ENCODE assay signal across 7 cellular contexts in the genomic region with DNA sequence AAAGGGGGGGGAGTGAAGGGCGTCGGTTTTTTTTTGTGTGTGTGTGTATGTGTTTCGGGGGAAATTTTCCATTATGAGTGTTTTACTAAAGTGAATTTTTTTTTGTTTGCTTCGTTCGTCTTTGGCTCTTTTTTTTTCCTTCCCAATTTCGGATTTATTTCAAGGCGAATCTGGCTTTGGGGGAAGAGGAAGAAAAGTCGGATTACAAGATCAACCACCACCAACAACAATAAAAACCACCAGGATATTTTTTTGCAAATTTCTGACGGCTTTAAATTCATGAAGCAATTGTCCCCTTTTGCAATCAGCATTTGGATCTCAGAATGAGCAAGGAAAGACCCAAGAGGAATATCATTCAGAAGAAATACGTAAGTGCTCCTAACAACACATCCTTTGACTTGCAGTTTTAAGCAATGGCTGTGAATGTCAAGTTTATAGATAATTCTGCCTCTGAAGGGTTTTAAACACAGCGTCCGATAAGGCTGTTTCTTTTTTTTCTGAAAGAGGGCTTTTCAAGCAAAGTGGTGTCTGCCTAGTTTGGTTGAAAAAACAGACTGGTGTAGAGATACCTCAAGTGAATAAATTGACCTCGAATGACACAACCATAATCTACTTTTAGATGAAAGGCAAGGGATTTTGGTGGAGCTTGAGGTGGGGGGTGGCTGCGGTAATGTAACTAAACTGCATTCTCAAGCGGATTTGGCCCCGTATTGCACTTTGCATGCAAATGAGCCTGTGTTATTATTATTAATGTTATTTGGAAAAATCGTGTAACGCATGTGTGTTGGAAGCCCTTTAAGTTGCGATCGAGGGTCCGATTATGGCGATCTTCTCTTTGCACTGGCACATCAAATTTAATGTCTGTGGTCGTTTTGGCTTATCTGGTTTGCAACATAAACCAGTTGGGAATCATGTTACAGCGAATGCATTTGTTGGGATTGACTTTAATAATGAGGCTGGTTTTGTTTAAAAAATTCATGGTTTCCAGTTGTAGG. TPM values are rescaled to one million over a fixed set of nuclear protein-coding genes. Genes with fewer than 3 reads are reported as not detected.
DNase-seq lines count a peak whose midpoint lies in the region; ATAC-seq and TF ChIP-seq lines count a peak whose summit lies in the region.

No MANE protein-coding gene starts in this region.

- no peaks in the 10 kb centered on the region for H3K36me3 Mint-ChIP-seq in chondrocyte (ENCODE audit: low read depth)

- peak; percentile 59 to 63 for DNase-seq in HAP-1 (ENCODE audit: low spot score in 2 of 2)
- no peak for DNase-seq in Panc1 (ENCODE audit: low read depth, low spot score)
- no peak for DNase-seq in chondrocyte (ENCODE audit: low spot score)
- DNase-seq in NCI-H128 (lab: John Stamatoyannopoulos, UW; ENCODE audit: unreplicated experiment) = no peak

- intact Hi-C loops in Panc1 (cut with micrococcal nuclease; ENCODE audit: unreplicated experiment) = loop anchor here (5.0 kb wide), 1 partner anchor 246 kb away; no protein-coding TSS in a partner anchor

- POLR2A ChIA-PET in Panc1 (lab: Charles Lee) = interaction anchor here (0.6 kb wide), 1 partner anchor 47 kb away, joined by 5 read pairs; no protein-coding TSS in a partner anchor

- no peak for TF ChIP-seq CTCF in Panc1 (IDR thresholded peaks at IDR 0.05)
- no peak for TF ChIP-seq CTCF in chondrocyte (IDR thresholded peaks at IDR 0.05)

- peak overlapping the region; percentile 99 for H3K27ac Mint-ChIP-seq in chondrocyte (ENCODE audit: unreplicated experiment)

- no peaks in the 10 kb centered on the region for H3K27me3 ChIP-seq in HAP-1 (ENCODE audit: low read depth)
- no peaks in the 10 kb centered on the region for H3K27me3 ChIP-seq in Panc1 (ENCODE audit: control insufficient read depth, insufficient read depth, low read length)
- H3K27me3 ChIP-seq in muscle layer of colon (ENCODE audit: control insufficient read depth in 1 of 2, insufficient read depth in 2 of 2, low read length in 2 of 2) = no peaks in the 10 kb centered on the region

- peak overlapping the region; percentile 100 for H3K4me3 Mint-ChIP-seq in chondrocyte (ENCODE audit: unreplicated experiment)

- CTCF ChIA-PET in Panc1 (lab: Charles Lee) = interaction anchor here (0.6 kb wide), 1 partner anchor 383 kb away, joined by 3 read pairs; no protein-coding TSS in a partner anchor

- ATAC-seq in Panc1 (no peak), HG02852 (IDR thresholded peaks at IDR 0.05; ENCODE audit: unreplicated experiment) (no peak), GM19023 (IDR thresholded peaks at IDR 0.05; ENCODE audit: unreplicated experiment) (no peak)

- H3K36me3 ChIP-seq in HAP-1 (replicated peaks) (no peaks in the 10 kb centered on the region), Panc1 (ENCODE audit: control insufficient read depth, insufficient read depth, low read length) (peaks cover 6% of the 10 kb centered on the region; the same call in 1 of the 2 replicates), muscle layer of colon (ENCODE audit: insufficient read depth, low read length) (no peaks in the 10 kb centered on the region)

- H3K4me1 ChIP-seq in HAP-1 (peaks cover 17% of the 10 kb centered on the region), Panc1 (ENCODE audit: control insufficient read depth, insufficient read depth, low read length) (peaks cover 18% of the 10 kb centered on the region), muscle layer of colon (ENCODE audit: insufficient read depth, low read length) (peaks cover 25% of the 10 kb centered on the region)

- TSS peak; percentile 57 for BruUV-seq in Panc1 (replicated peaks; lab: Mats Ljungman, UMichigan)

- no peaks in the 10 kb centered on the region for H3K27me3 Mint-ChIP-seq in chondrocyte (ENCODE audit: low read depth)

- in situ Hi-C loops in HAP-1 (cut with MboI; ENCODE audit: low sequenced_read_pairs) = no loop called here
- in situ Hi-C loops in Panc1 (cut with HindIII; ENCODE audit: low pct_unique_long_range_greater_than_20kb, low sequenced_read_pairs) = no loop called here

- H3K27ac ChIP-seq in Panc1 (ENCODE audit: low read length) (peak overlapping the region; percentile 66), muscle layer of colon (ENCODE audit: low read depth, low read length) (peak overlapping the region; percentile 96)

- peaks cover 28% of the 10 kb centered on the region for H3K4me1 Mint-ChIP-seq in chondrocyte (ENCODE audit: low read depth)

- H3K9me3 ChIP-seq in HAP-1 = no peaks in the 10 kb centered on the region
- no peaks in the 10 kb centered on the region for H3K9me3 ChIP-seq in Panc1 (ENCODE audit: control insufficient read depth, insufficient read depth, low read depth, low read length)
- H3K9me3 ChIP-seq in muscle layer of colon (ENCODE audit: low read length) = no peaks in the 10 kb centered on the region

- peak overlapping the region; percentile 92 for H3K9ac ChIP-seq in muscle layer of colon (ENCODE audit: low read length)

- peak overlapping the region; percentile 97 for H3K4me3 ChIP-seq in HAP-1
- peak overlapping the region; percentile 77 to 81 for H3K4me3 ChIP-seq in Panc1 (ENCODE audit: low read depth in 2 of 2, low read length in 2 of 2)
- H3K4me3 ChIP-seq in muscle layer of colon (ENCODE audit: low read depth in 1 of 2, low read length in 2 of 2) = peak overlapping the region; percentile 91 to 98

- H3K9me3 Mint-ChIP-seq in chondrocyte (ENCODE audit: low read depth) = no peaks in the 10 kb centered on the region

RNA-seq across cellular contexts. Expression of a gene that starts 0.6 kb away (rescaled TPM):
- total RNA-seq in Panc1 (2021; ENCODE audit: unreplicated experiment) = 6.0 TPM
- 5.1 TPM for polyA plus RNA-seq in Panc1 (2012; ENCODE audit: insufficient read length)
- 7.7 to 10.2 TPM (median 9.9 TPM) in 3 replicates for total RNA-seq in chondrocyte

Comparison
In these comparisons a context has a peak if more than half of its experiments do, and no peak if none do; other contexts are left out.
1. DNase-seq: peak in HAP-1 (2 of 2); none in Panc1 (single experiment), chondrocyte (single experiment) and NCI-H128 (single experiment).
2. Peak in every context shown above with its lines, with median percentiles within 50 percentile points of each other: H3K4me3 ChIP-seq.